20 cellular contexts compared by ENCODE assay signal in genomic region chr16:65069766-65070165, GRCh38. TPM values are rescaled to one million over a fixed set of nuclear protein-coding genes. Genes with fewer than 3 reads are reported as not detected.
A peak's percentile ranks its signal among the peaks of the same experiment; 100 is the strongest.
DNase-seq lines count a peak whose midpoint lies in the region; ATAC-seq and TF ChIP-seq lines count a peak whose summit lies in the region.
"Had no signal": no experiment of that assay in that cellular context is flagged by ENCODE, and none has a peak within 500 bp of the region (broad histone marks: within the 10 kb centered on the region; RNA-seq: fewer than 3 reads in every experiment).

No MANE protein-coding gene starts in this region.

- peak; percentile 4 to 22 for ATAC-seq in gastrocnemius medialis
- ATAC-seq in HG03095 (IDR thresholded peaks at IDR 0.05; ENCODE audit: unreplicated experiment): no peak
- ATAC-seq: natural killer cell, sciatic nerve had no signal

- H3K4me1 ChIP-seq in gastrocnemius medialis: peaks cover 36 to 45% of the 10 kb centered on the region in 2 donors

- TF ChIP-seq CTCF in gastrocnemius medialis (IDR thresholded peaks at IDR 0.05 in 4 of 5, conservative IDR thresholded peaks at IDR 0.05 in 1 of 5): no peak

- in situ Hi-C loops in gastrocnemius medialis (cut with MboI; ENCODE audit: low sequenced_read_pairs in 4 of 4): no loop called here

- peak; percentile 28 for DNase-seq in Daoy (ENCODE audit: low read depth)
- peak; percentile 23 for DNase-seq in RPMI7951 (ENCODE audit: low read depth)
- DNase-seq in fibroblast of gingiva (ENCODE audit: low read depth): peak; percentile 39
- peak in 1 of 2 donors; percentile 35 for DNase-seq in gastrocnemius medialis
- DNase-seq in NCI-H1694 (lab: John Stamatoyannopoulos, UW): no peak
- no peak for DNase-seq in mucosa of gallbladder (ENCODE audit: low spot score)
- DNase-seq: activated CD4-positive, alpha-beta T cell treated with anti-CD3 and anti-CD28 coated beads for 4 hours; CD4-positive, CD25-positive, alpha-beta regulatory T cell; DMS153; effector CD4-positive, alpha-beta T cell; erythroblast; GF-D8; natural killer cell; NCI-H187; NCI-H345; SIG-M5 had no signal

- H3K9me3 ChIP-seq in gastrocnemius medialis: no peaks in the 10 kb centered on the region

- H3K36me3 ChIP-seq in gastrocnemius medialis: no peaks in the 10 kb centered on the region

- no peaks in the 10 kb centered on the region for H3K27me3 ChIP-seq in gastrocnemius medialis

- intact Hi-C loops in gastrocnemius medialis (cut with DNase I; ENCODE audit: low total_unique reads): loop anchor here (5.0 to 10.0 kb wide), 4 partner anchors 817 to 965 kb away; no protein-coding TSS in a partner anchor

- peak overlapping the region; percentile 86 to 93 (median 92) for H3K27ac ChIP-seq in gastrocnemius medialis
- H3K27ac ChIP-seq: KMS-11 had no signal

- TF ChIP-seq POLR2A in gastrocnemius medialis (IDR thresholded peaks at IDR 0.05): no peak

- no peak overlapping the region for H3K4me3 ChIP-seq in gastrocnemius medialis

RNA-seq across cellular contexts. Expression of gene CDH11, which starts 52.1 kb away (rescaled TPM):
- total RNA-seq in Daoy (2014; rRNA removed; shearing (Covaris generic)): 46.9 and 74.5 TPM in 2 replicates
- 48.6 and 52.0 TPM in 2 replicates for total RNA-seq in RPMI7951 (2014; rRNA removed; shearing (Covaris generic))
- total RNA-seq in gastrocnemius medialis (10 to 100 TPM in 1 of 4 donors, 1 to 10 TPM in 3; 4.0 to 14.2 (median 8.6) TPM), mucosa of gallbladder (41.1 TPM)
- total RNA-seq: CD4-positive, CD25-positive, alpha-beta regulatory T cell; natural killer cell; T-helper 1 cell treated with Interleukin-12 subunit alpha and Interleukin-12 subunit beta and Interleukin-4 antibody, amounts not matched to agents 30 ng/mL and 1 ng/mL, for 36 hours had no signal

Comparison
In these comparisons a context has a peak if more than half of its experiments do, and no peak if none do; other contexts are left out.
1. DNase-seq: peak in Daoy (single experiment), RPMI7951 (single experiment) and fibroblast of gingiva (single experiment); none in NCI-H1694 (single experiment) and mucosa of gallbladder (single experiment).